In the genomic region with DNA sequence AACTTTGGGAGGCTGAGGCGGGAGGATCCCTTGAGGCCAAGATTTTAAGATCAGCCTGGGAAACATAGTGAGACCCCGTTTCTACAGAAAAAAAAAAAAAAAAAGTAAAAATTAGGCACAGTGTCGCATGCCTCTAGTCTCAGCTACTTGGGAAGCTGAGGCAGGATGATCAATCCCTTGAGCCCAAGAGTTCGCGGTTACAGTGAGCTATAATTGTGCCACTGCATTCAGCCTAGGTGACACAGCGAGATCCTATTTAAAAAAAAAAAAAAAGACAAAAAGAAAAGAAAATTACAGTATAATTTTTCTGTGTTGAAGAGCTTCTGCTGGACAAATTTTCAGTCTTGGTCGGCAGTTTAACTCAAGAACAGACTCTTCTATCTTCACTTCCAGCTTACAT, we compare ENCODE assay signal across 24 cellular contexts.
A peak's percentile ranks its signal among the peaks of the same experiment; 100 is the strongest.
DNase-seq lines count a peak whose midpoint lies in the region; ATAC-seq, FAIRE-seq and TF ChIP-seq lines count a peak whose summit lies in the region.
"Had no signal": no experiment of that assay in that cellular context is flagged by ENCODE, and none has a peak within 500 bp of the region (broad histone marks: within the 10 kb centered on the region; RNA-seq: fewer than 3 reads in every experiment).

No MANE protein-coding gene starts in this region.

- no peaks in the 10 kb centered on the region for H3K9me2 ChIP-seq in Loucy (replicated peaks; ENCODE audit: low read depth, low read length)

- no peaks in the 10 kb centered on the region for H3K9me3 Mint-ChIP-seq in dendritic cell treated with granulocyte-macrophage colony-stimulating factor and Interleukin-4, amounts not matched to agents 40 ng/mL and 50 ng/mL, for 4 days
- peaks cover 2% of the 10 kb centered on the region for H3K9me3 Mint-ChIP-seq in stimulated activated memory B cell treated with anti-CD40 and anti-IgM and Interleukin-4, amounts not matched to agents 10 μg/mL and 1 μg/mL and 100 μg/mL, for 72 hours
- H3K9me3 Mint-ChIP-seq in naive thymus-derived CD4-positive, alpha-beta T cell: peaks cover 0 to 5% (median 0%) of the 10 kb centered on the region in 11 donors
- H3K9me3 Mint-ChIP-seq: activated CD4-positive, alpha-beta memory T cell treated with anti-CD3 and anti-CD28 coated beads for 36 hours; activated naive CD8-positive, alpha-beta T cell treated with anti-CD3 and anti-CD28 coated beads for 36 hours; central memory CD8-positive, alpha-beta T cell had no signal

- H3K27ac ChIP-seq in naive thymus-derived CD4-positive, alpha-beta T cell (ENCODE audit: low read depth, low read length): no peak overlapping the region
- H3K27ac ChIP-seq: ascending aorta, heart right ventricle, HL-60 had no signal

- peaks cover 12% of the 10 kb centered on the region for H3K79me2 ChIP-seq in Loucy (ENCODE audit: insufficient read depth, low read length)

- no peak for ATAC-seq in stimulated activated memory B cell treated with anti-CD40 and anti-IgM and Interleukin-4, amounts not matched to agents 10 μg/mL and 1 μg/mL and 100 μg/mL, for 72 hours
- no peak for ATAC-seq in naive thymus-derived CD4-positive, alpha-beta T cell

- H3K4me3 ChIP-seq in Loucy (ENCODE audit: low read length, poor library complexity, severe bottlenecking): peak overlapping the region; percentile 63
- no peak overlapping the region for H3K4me3 ChIP-seq in naive thymus-derived CD4-positive, alpha-beta T cell (ENCODE audit: low read length)
- H3K4me3 ChIP-seq: ascending aorta, HAP-1, heart right ventricle, skin epidermis had no signal

- intact Hi-C loops in dendritic cell treated with granulocyte-macrophage colony-stimulating factor and Interleukin-4, amounts not matched to agents 40 ng/mL and 50 ng/mL, for 4 days (cut with micrococcal nuclease): loop anchor here (10.0 kb wide), 1 partner anchor 111 kb away; no protein-coding TSS in a partner anchor
- intact Hi-C loops in naive thymus-derived CD4-positive, alpha-beta T cell (cut with micrococcal nuclease): no loop called here

- no peaks in the 10 kb centered on the region for H3K9me3 ChIP-seq in Loucy (ENCODE audit: insufficient read depth, low read depth, low read length)
- H3K9me3 ChIP-seq in naive thymus-derived CD4-positive, alpha-beta T cell (ENCODE audit: control insufficient read depth in 2 of 3, low read length in 3 of 3): no peaks in the 10 kb centered on the region
- H3K9me3 ChIP-seq: ascending aorta, HAP-1, heart right ventricle had no signal

- TF ChIP-seq POLR2A in GM12891 (IDR thresholded peaks at IDR 0.05; ENCODE audit: low read depth, low read length): no peak

- H3K27ac Mint-ChIP-seq in dendritic cell treated with granulocyte-macrophage colony-stimulating factor and Interleukin-4, amounts not matched to agents 40 ng/mL and 50 ng/mL, for 4 days: peak overlapping the region; percentile 55
- peak overlapping the region; percentile 97 for H3K27ac Mint-ChIP-seq in stimulated activated memory B cell treated with anti-CD40 and anti-IgM and Interleukin-4, amounts not matched to agents 10 μg/mL and 1 μg/mL and 100 μg/mL, for 72 hours
- peak overlapping the region in 2 of 9 donors; percentile 10 to 32 for H3K27ac Mint-ChIP-seq in naive thymus-derived CD4-positive, alpha-beta T cell
- H3K27ac Mint-ChIP-seq: activated CD4-positive, alpha-beta memory T cell treated with anti-CD3 and anti-CD28 coated beads for 36 hours had no signal

- H2AFZ ChIP-seq in Loucy (ENCODE audit: low read length): 0 out of 2 replicates have a peak overlapping the region, but pooled peaks have one; percentile 32

- no peaks in the 10 kb centered on the region for H3K36me3 ChIP-seq in Loucy (ENCODE audit: insufficient read depth, low read length)
- no peaks in the 10 kb centered on the region for H3K36me3 ChIP-seq in naive thymus-derived CD4-positive, alpha-beta T cell (ENCODE audit: control insufficient read depth in 2 of 3, insufficient read depth in 3 of 3, low read length in 3 of 3)
- H3K36me3 ChIP-seq: ascending aorta, heart right ventricle had no signal

- H3K9ac ChIP-seq in Loucy (ENCODE audit: low read depth, low read length, poor library complexity, severe bottlenecking): peak overlapping the region; percentile 64

- no peak for DNase-seq in GM12891 (ENCODE audit: insufficient read length, low spot score)
- no peak for DNase-seq in naive thymus-derived CD4-positive, alpha-beta T cell
- DNase-seq in HEK293T (ENCODE audit: extremely low spot score): no peak
- DNase-seq in HuH-7 (ENCODE audit: low spot score): no peak
- DNase-seq in activated CD4-positive, alpha-beta T cell treated with anti-CD3 and anti-CD28 coated beads, Interleukin-2, amount 50 U/mL, for 4 hours: no peak
- DNase-seq: activated CD4-positive, alpha-beta memory T cell treated with anti-CD3 and anti-CD28 coated beads for 36 hours; activated naive CD8-positive, alpha-beta T cell treated with anti-CD3 and anti-CD28 coated beads for 36 hours; heart right ventricle; left colon; NCI-H1092 treated with DMSO at 0.1 percent for 48 hours; NCI-H2029; NCI-H2227 treated with DMSO at 0.1 percent for 48 hours; NCI-H748 treated with DMSO at 0.1 percent for 48 hours; stimulated activated CD4-positive, alpha-beta T cell treated with anti-CD3 and anti-CD28 coated beads, Interleukin-2, amount 100 ng/mL, for 24 hours; T-helper 9 cell had no signal

- H3K4me1 ChIP-seq in Loucy (ENCODE audit: insufficient read depth, low read length, poor library complexity, severe bottlenecking): peaks cover 65% of the 10 kb centered on the region
- no peaks in the 10 kb centered on the region for H3K4me1 ChIP-seq in naive thymus-derived CD4-positive, alpha-beta T cell (ENCODE audit: control insufficient read depth in 2 of 2, insufficient read depth in 2 of 2, low read length in 2 of 2)
- H3K4me1 ChIP-seq: ascending aorta had no signal

- H3K27me3 ChIP-seq in Loucy (ENCODE audit: insufficient read depth, low read length, poor library complexity, severe bottlenecking): no peaks in the 10 kb centered on the region
- no peaks in the 10 kb centered on the region for H3K27me3 ChIP-seq in naive thymus-derived CD4-positive, alpha-beta T cell (ENCODE audit: control insufficient read depth in 2 of 2, insufficient read depth in 2 of 2, low read length in 2 of 2)
- H3K27me3 ChIP-seq: ascending aorta, heart right ventricle had no signal

- peak overlapping the region; percentile 71 for H3K4me2 ChIP-seq in Loucy (ENCODE audit: low read depth, low read length, poor library complexity, severe bottlenecking)

- TF ChIP-seq CTCF in Loucy (conservative IDR thresholded peaks at IDR 0.05; ENCODE audit: low read length): no peak

- no peaks in the 10 kb centered on the region for H4K20me1 ChIP-seq in Loucy (ENCODE audit: insufficient read depth, low read length, poor library complexity, severe bottlenecking)

- no peaks in the 10 kb centered on the region for H3K27me3 Mint-ChIP-seq in dendritic cell treated with granulocyte-macrophage colony-stimulating factor and Interleukin-4, amounts not matched to agents 40 ng/mL and 50 ng/mL, for 4 days
- no peaks in the 10 kb centered on the region for H3K27me3 Mint-ChIP-seq in stimulated activated memory B cell treated with anti-CD40 and anti-IgM and Interleukin-4, amounts not matched to agents 10 μg/mL and 1 μg/mL and 100 μg/mL, for 72 hours
- H3K27me3 Mint-ChIP-seq in naive thymus-derived CD4-positive, alpha-beta T cell: no peaks in the 10 kb centered on the region
- H3K27me3 Mint-ChIP-seq: activated CD4-positive, alpha-beta memory T cell treated with anti-CD3 and anti-CD28 coated beads for 36 hours; activated naive CD8-positive, alpha-beta T cell treated with anti-CD3 and anti-CD28 coated beads for 36 hours; central memory CD8-positive, alpha-beta T cell had no signal

- FAIRE-seq in GM12891 (lab: Jason Lieb, UNC): peak; percentile 38

- POLR2A ChIA-PET in naive thymus-derived CD4-positive, alpha-beta T cell (lab: Charles Lee): interaction anchor here (0.5 kb wide), 1 partner anchor 204 kb away, joined by 3 read pairs; no protein-coding TSS in a partner anchor
- POLR2A ChIA-PET in HEK293T (lab: Yijun Ruan, JAX): no interaction called here

- no peaks in the 10 kb centered on the region for H3K36me3 Mint-ChIP-seq in dendritic cell treated with granulocyte-macrophage colony-stimulating factor and Interleukin-4, amounts not matched to agents 40 ng/mL and 50 ng/mL, for 4 days (ENCODE audit: low read depth)
- H3K36me3 Mint-ChIP-seq in stimulated activated memory B cell treated with anti-CD40 and anti-IgM and Interleukin-4, amounts not matched to agents 10 μg/mL and 1 μg/mL and 100 μg/mL, for 72 hours: peaks cover 7% of the 10 kb centered on the region
- H3K36me3 Mint-ChIP-seq in naive thymus-derived CD4-positive, alpha-beta T cell: peaks cover 5 to 13% (median 6%) of the 10 kb centered on the region in 5 donors
- H3K36me3 Mint-ChIP-seq: activated CD4-positive, alpha-beta memory T cell treated with anti-CD3 and anti-CD28 coated beads for 36 hours had no signal

- CTCF ChIA-PET in naive thymus-derived CD4-positive, alpha-beta T cell (lab: Charles Lee): interaction anchor here (1.2 kb wide), 1 partner anchor 9 kb away, joined by 3 read pairs; no protein-coding TSS in a partner anchor
- CTCF ChIA-PET in HEK293T (lab: Yijun Ruan, JAX): interaction anchor here (0.7 kb wide), 1 partner anchor 43 kb away, joined by 6 read pairs; no protein-coding TSS in a partner anchor

- no peak overlapping the region for H3K4me3 Mint-ChIP-seq in dendritic cell treated with granulocyte-macrophage colony-stimulating factor and Interleukin-4, amounts not matched to agents 40 ng/mL and 50 ng/mL, for 4 days
- peak overlapping the region; percentile 70 for H3K4me3 Mint-ChIP-seq in stimulated activated memory B cell treated with anti-CD40 and anti-IgM and Interleukin-4, amounts not matched to agents 10 μg/mL and 1 μg/mL and 100 μg/mL, for 72 hours
- peak overlapping the region in 1 of 10 donors; percentile 14 for H3K4me3 Mint-ChIP-seq in naive thymus-derived CD4-positive, alpha-beta T cell
- H3K4me3 Mint-ChIP-seq: activated CD4-positive, alpha-beta memory T cell treated with anti-CD3 and anti-CD28 coated beads for 36 hours; activated naive CD8-positive, alpha-beta T cell treated with anti-CD3 and anti-CD28 coated beads for 36 hours; CD14-positive monocyte; central memory CD8-positive, alpha-beta T cell had no signal

- H3F3A ChIP-seq in Loucy (ENCODE audit: low read depth): peaks cover 11% of the 10 kb centered on the region

- peaks cover 6% of the 10 kb centered on the region for H3K4me1 Mint-ChIP-seq in dendritic cell treated with granulocyte-macrophage colony-stimulating factor and Interleukin-4, amounts not matched to agents 40 ng/mL and 50 ng/mL, for 4 days (ENCODE audit: low read depth)
- peaks cover 31% of the 10 kb centered on the region for H3K4me1 Mint-ChIP-seq in stimulated activated memory B cell treated with anti-CD40 and anti-IgM and Interleukin-4, amounts not matched to agents 10 μg/mL and 1 μg/mL and 100 μg/mL, for 72 hours
- H3K4me1 Mint-ChIP-seq in naive thymus-derived CD4-positive, alpha-beta T cell: peaks cover 3 to 18% (median 12%) of the 10 kb centered on the region in 7 donors

TF ChIP-seq in GM12891, 5 proteins besides CTCF, POLR2A, EP300 and RAD21:
- no peak for TF ChIP-seq POU2F2 (IDR thresholded peaks at IDR 0.05; ENCODE audit: low read depth, low read length)

TF ChIP-seq in HEK293T, 16 proteins besides CTCF, POLR2A, EP300 and RAD21 (continues in another document):
- TF ChIP-seq LEF1 (IDR thresholded peaks at IDR 0.05; ENCODE audit: borderline replicate concordance) (no peak), ZNF384 (IDR thresholded peaks at IDR 0.05) (no peak), TARDBP (IDR thresholded peaks at IDR 0.05) (no peak), ARNT (IDR thresholded peaks at IDR 0.05) (no peak)
